ENCODE assay signal across 13 cellular contexts in the genomic region with DNA sequence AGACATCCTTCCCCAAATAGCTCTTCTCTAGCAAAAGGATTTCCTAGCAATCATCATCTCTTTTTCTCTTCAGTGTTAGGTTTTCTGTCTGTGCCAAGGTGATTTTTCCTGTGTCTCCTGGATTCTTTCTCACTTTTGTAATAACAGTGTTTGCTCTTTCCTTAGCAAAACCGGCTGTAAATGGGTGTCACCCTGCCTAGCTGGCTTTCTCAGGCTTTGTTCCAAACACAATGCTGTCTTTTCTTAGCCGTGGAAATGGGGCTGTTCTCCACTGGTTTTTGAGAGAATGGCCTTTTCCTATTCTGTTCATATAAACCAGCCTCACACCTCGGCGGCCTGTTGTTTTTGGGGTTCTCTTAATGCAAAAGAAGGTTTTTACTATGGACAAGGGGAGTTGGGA. TPM values are rescaled to one million over a fixed set of nuclear protein-coding genes. Genes with fewer than 3 reads are reported as not detected.
A peak's percentile ranks its signal among the peaks of the same experiment; 100 is the strongest.
DNase-seq lines count a peak whose midpoint lies in the region; ATAC-seq, FAIRE-seq and TF ChIP-seq lines count a peak whose summit lies in the region.
"Had no signal": no experiment of that assay in that cellular context is flagged by ENCODE, and none has a peak within 500 bp of the region (broad histone marks: within the 10 kb centered on the region; RNA-seq: fewer than 3 reads in every experiment).

No MANE protein-coding gene starts in this region.

- no peak for FAIRE-seq in pancreas (lab: Jason Lieb, UNC)

- H3K9me3 ChIP-seq in left ventricle myocardium inferior (replicated peaks) (no peaks in the 10 kb centered on the region), pancreas (no peaks in the 10 kb centered on the region), upper lobe of left lung (no peaks in the 10 kb centered on the region)
- H3K9me3 ChIP-seq: tibial artery had no signal

- TF ChIP-seq EP300 in upper lobe of left lung (IDR thresholded peaks at IDR 0.05): no peak

- TF ChIP-seq CTCF in left ventricle myocardium inferior (IDR thresholded peaks at IDR 0.05; ENCODE audit: borderline replicate concordance): no peak
- no peak for TF ChIP-seq CTCF in pancreas (IDR thresholded peaks at IDR 0.05)
- no peak for TF ChIP-seq CTCF in upper lobe of left lung (IDR thresholded peaks at IDR 0.05)

- H3K4me1 ChIP-seq in left ventricle myocardium inferior (peaks cover 88% of the 10 kb centered on the region), pancreas (peaks cover 55 to 65% (median 63%) of the 10 kb centered on the region in 3 donors), upper lobe of left lung (peaks cover 51 to 62% (median 58%) of the 10 kb centered on the region in 4 donors)

- H3K27me3 ChIP-seq in left ventricle myocardium inferior (ENCODE audit: low read depth) (no peaks in the 10 kb centered on the region), pancreas (no peaks in the 10 kb centered on the region), upper lobe of left lung (no peaks in the 10 kb centered on the region)
- H3K27me3 ChIP-seq: tibial artery had no signal

- ATAC-seq in left cardiac atrium (no peak), pancreas (peak; percentile 27 to 40 (median 32)), upper lobe of left lung (ENCODE audit: low FRiP score in 2 of 2) (no peak), HG03354 (IDR thresholded peaks at IDR 0.05; ENCODE audit: poor library complexity, severe bottlenecking, unreplicated experiment) (no peak)

- no peak for DNase-seq in left ventricle myocardium inferior
- DNase-seq in left cardiac atrium: no peak
- peak; percentile 37 for DNase-seq in inferior parietal cortex (ENCODE audit: extremely low spot score)
- DNase-seq in pancreas: no peak
- DNase-seq in upper lobe of left lung: no peak
- DNase-seq in activated CD4-positive, CD25-positive, alpha-beta regulatory T cell (lab: John Stamatoyannopoulos, UW): no peak
- no peak for DNase-seq in DMS79 (lab: John Stamatoyannopoulos, UW)
- DNase-seq: activated T-cell treated with anti-CD3 and anti-CD28 coated beads, Interleukin-2, amount 50 U/mL, for 48 hours; NCI-H2081 treated with DMSO at 0.1 percent for 48 hours; tibial artery had no signal

- intact Hi-C loops in left ventricle myocardium inferior (cut with micrococcal nuclease) (no loop called here), left cardiac atrium (cut with DNase I) (no loop called here), pancreas (cut with DNase I) (no loop called here)

- 15 to 18% methylated on average over 4 of the region's 4 CpGs for WGBS in pancreas, 2 donors
- 50 to 53% methylated on average over 4 of the region's 4 CpGs for WGBS in upper lobe of left lung, 2 donors

- no peak overlapping the region for H3K4me3 ChIP-seq in left ventricle myocardium inferior
- H3K4me3 ChIP-seq in pancreas: peak overlapping the region in 1 of 4 donors; percentile 4
- H3K4me3 ChIP-seq in upper lobe of left lung: no peak overlapping the region
- H3K4me3 ChIP-seq: lung, tibial artery had no signal

- no peak for TF ChIP-seq POLR2A in upper lobe of left lung (IDR thresholded peaks at IDR 0.05)

- H3K27ac ChIP-seq in left ventricle myocardium inferior (replicated peaks) (peak overlapping the region; percentile 85), pancreas (peak overlapping the region; percentile 72 to 85 (median 78)), upper lobe of left lung (peak overlapping the region in 2 of 4 donors; percentile 27 to 35)
- H3K27ac ChIP-seq: KMS-11 had no signal

- peaks cover 13% of the 10 kb centered on the region for H3K36me3 ChIP-seq in left ventricle myocardium inferior
- H3K36me3 ChIP-seq in pancreas: no peaks in the 10 kb centered on the region
- H3K36me3 ChIP-seq in upper lobe of left lung: peaks cover 0 to 60% (median 10%) of the 10 kb centered on the region in 4 donors

RNA-seq across cellular contexts. Expression of gene JDP2, which starts 21.9 kb away (rescaled TPM):
- 21.9 TPM for total RNA-seq in left ventricle myocardium inferior
- 10 to 100 TPM; 30.5 to 32.7 TPM for total RNA-seq in left cardiac atrium
- total RNA-seq in pancreas: 10 to 100 TPM in 3 of 6 donors, 1 to 10 TPM in 3; 6.6 to 25.8 (median 9.7) TPM
- polyA plus RNA-seq in pancreas: 10 to 100 TPM; 12.5 to 13.1 TPM
- 100 to 1,000 TPM in 3 of 6 donors, 10 to 100 TPM in 3; 60.5 to 150 (median 110) TPM for total RNA-seq in upper lobe of left lung

Comparison
In these comparisons a context has a peak if more than half of its experiments do, and no peak if none do; other contexts are left out.
1. ATAC-seq: peak in pancreas (4 of 4); none in left cardiac atrium (0 of 2), upper lobe of left lung (0 of 2) and HG03354 (single experiment).